In genomic region chr12:71948390-71948789, GRCh38 we compare ENCODE assay signal across 1 cellular context.
A peak's percentile ranks its signal among the peaks of the same experiment; 100 is the strongest.
TF ChIP-seq lines count a peak whose summit lies in the region.

No MANE protein-coding gene starts in this region.

TF ChIP-seq in GM23338, 12 proteins besides CTCF, POLR2A, EP300 and RAD21:
- peak; percentile 22; the same call in 1 of the 2 replicates for TF ChIP-seq ZNF462 (CRISPR knock-in tag; IDR thresholded peaks at IDR 0.05)
- TF ChIP-seq REST (IDR thresholded peaks at IDR 0.05; ENCODE audit: unreplicated experiment), result no peak
